Comparison of ENCODE assay signal across 12 cellular contexts in the genomic region with DNA sequence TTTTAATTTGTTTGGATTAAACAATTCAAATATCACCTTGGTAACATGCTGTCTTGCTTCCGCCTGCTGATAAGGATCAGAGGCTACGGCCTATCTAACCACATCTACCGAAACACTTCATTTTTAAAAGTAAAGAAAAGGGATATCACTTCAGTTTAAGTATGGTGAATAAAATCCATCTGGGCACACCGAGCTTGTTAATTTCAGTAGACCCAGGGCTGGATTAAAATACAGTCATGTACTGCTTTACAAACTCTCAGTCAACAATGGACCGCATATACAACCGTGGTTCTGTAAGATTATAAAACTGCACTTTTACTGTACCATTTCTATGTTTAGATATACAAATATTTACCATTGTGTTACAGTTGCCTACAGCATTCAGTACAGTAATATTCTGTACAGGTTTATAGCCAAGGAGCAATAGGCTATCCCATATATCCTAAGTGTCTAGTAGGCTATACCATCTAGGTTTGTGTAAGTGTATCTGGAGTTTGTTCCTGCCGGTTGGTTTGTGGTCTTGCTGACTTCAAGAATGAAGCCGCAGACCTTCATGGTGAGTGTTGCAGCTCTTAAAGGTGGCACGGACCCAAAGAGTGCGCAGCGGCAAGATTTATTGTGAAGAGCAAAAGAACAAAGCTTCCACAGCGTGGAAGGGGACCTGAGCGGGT. TPM values are rescaled to one million over a fixed set of nuclear protein-coding genes. Genes with fewer than 3 reads are reported as not detected.
DNase-seq lines count a peak whose midpoint lies in the region; ATAC-seq, FAIRE-seq and TF ChIP-seq lines count a peak whose summit lies in the region.
"Had no signal": no experiment of that assay in that cellular context is flagged by ENCODE, and none has a peak within 500 bp of the region (broad histone marks: within the 10 kb centered on the region; RNA-seq: fewer than 3 reads in every experiment).

No MANE protein-coding gene starts in this region.

- peak overlapping the region; percentile 52 for H3K4me3 Mint-ChIP-seq in activated CD8-positive, alpha-beta memory T cell treated with anti-CD3 and anti-CD28 coated beads, Interleukin-2, amount 10 ng/mL, durations not matched to agents 7 days and 5 days
- no peak overlapping the region for H3K4me3 Mint-ChIP-seq in stimulated activated naive B cell treated with anti-CD40 and anti-IgM and Interleukin-4, amounts not matched to agents 10 μg/mL and 1 μg/mL and 100 μg/mL, for 72 hours

- FAIRE-seq in GM12892 (lab: Jason Lieb, UNC): no peak

- DNase-seq in LNCaP clone FGC (ENCODE audit: low read depth): peak; percentile 57
- DNase-seq in activated CD8-positive, alpha-beta memory T cell treated with anti-CD3 and anti-CD28 coated beads, Interleukin-2, amount 10 ng/mL, durations not matched to agents 7 days and 5 days: peak; percentile 82
- DNase-seq in effector CD4-positive, alpha-beta T cell: peak; percentile 50
- peak; percentile 47 for DNase-seq in stimulated activated CD8-positive, alpha-beta memory T cell treated with anti-CD3 and anti-CD28 coated beads, Interleukin-12 subunit alpha, Interleukin-12 subunit beta, amount 100 ng/mL, for 1 hour (ENCODE audit: low read depth)
- DNase-seq in GM12892 (ENCODE audit: insufficient read length): no peak
- no peak for DNase-seq in GM13976 (ENCODE audit: low spot score)
- DNase-seq in stimulated activated naive B cell treated with anti-CD40 and anti-IgM and Interleukin-4, amounts not matched to agents 10 μg/mL and 1 μg/mL and 100 μg/mL, for 72 hours: no peak
- DNase-seq in AG08396 (ENCODE audit: low spot score): no peak
- DNase-seq: COR-L47, foreskin keratinocyte, NCI-H1694 treated with DMSO at 0.1 percent for 48 hours, RPMI8226 had no signal

- ATAC-seq in activated CD8-positive, alpha-beta memory T cell treated with anti-CD3 and anti-CD28 coated beads, Interleukin-2, amount 10 ng/mL, durations not matched to agents 7 days and 5 days: peak; percentile 63
- no peak for ATAC-seq in stimulated activated naive B cell treated with anti-CD40 and anti-IgM and Interleukin-4, amounts not matched to agents 10 μg/mL and 1 μg/mL and 100 μg/mL, for 72 hours (replicated peaks)

- peak overlapping the region; percentile 70 for H3K27ac Mint-ChIP-seq in activated CD8-positive, alpha-beta memory T cell treated with anti-CD3 and anti-CD28 coated beads, Interleukin-2, amount 10 ng/mL, durations not matched to agents 7 days and 5 days
- no peak overlapping the region for H3K27ac Mint-ChIP-seq in stimulated activated naive B cell treated with anti-CD40 and anti-IgM and Interleukin-4, amounts not matched to agents 10 μg/mL and 1 μg/mL and 100 μg/mL, for 72 hours

- peaks cover 13% of the 10 kb centered on the region for H3K36me3 Mint-ChIP-seq in activated CD8-positive, alpha-beta memory T cell treated with anti-CD3 and anti-CD28 coated beads, Interleukin-2, amount 10 ng/mL, durations not matched to agents 7 days and 5 days
- peaks cover 20 to 27% of the 10 kb centered on the region in 2 donors for H3K36me3 Mint-ChIP-seq in stimulated activated naive B cell treated with anti-CD40 and anti-IgM and Interleukin-4, amounts not matched to agents 10 μg/mL and 1 μg/mL and 100 μg/mL, for 72 hours

- CTCF ChIA-PET in activated CD8-positive, alpha-beta memory T cell treated with anti-CD3 and anti-CD28 coated beads, Interleukin-2, amount 10 ng/mL, durations not matched to agents 7 days and 5 days (lab: Charles Lee): interaction anchor here (1.0 to 1.2 kb wide), 4 partner anchors 18 to 57 kb away, joined by 3 to 4 read pairs (median 3); no protein-coding TSS in a partner anchor

- TF ChIP-seq CTCF in LNCaP clone FGC (IDR thresholded peaks at IDR 0.05; ENCODE audit: control insufficient read depth, extremely low read depth, insufficient read depth) (no peak), GM13976 (IDR thresholded peaks at IDR 0.05; ENCODE audit: borderline replicate concordance, control extremely low read depth, extremely low read depth, insufficient read depth, missing control alignments) (no peak)

- in situ Hi-C loops in GM13976 (cut with MboI; ENCODE audit: low sequenced_read_pairs, unreplicated experiment): no loop called here

- no peak for TF ChIP-seq POLR2A in GM12892 (IDR thresholded peaks at IDR 0.05; ENCODE audit: low read depth, low read length)

- peaks cover 59% of the 10 kb centered on the region for H3K4me1 Mint-ChIP-seq in activated CD8-positive, alpha-beta memory T cell treated with anti-CD3 and anti-CD28 coated beads, Interleukin-2, amount 10 ng/mL, durations not matched to agents 7 days and 5 days
- peaks cover 12 to 17% of the 10 kb centered on the region in 2 donors for H3K4me1 Mint-ChIP-seq in stimulated activated naive B cell treated with anti-CD40 and anti-IgM and Interleukin-4, amounts not matched to agents 10 μg/mL and 1 μg/mL and 100 μg/mL, for 72 hours

- H3K9me3 Mint-ChIP-seq in activated CD8-positive, alpha-beta memory T cell treated with anti-CD3 and anti-CD28 coated beads, Interleukin-2, amount 10 ng/mL, durations not matched to agents 7 days and 5 days (ENCODE audit: low read depth): no peaks in the 10 kb centered on the region
- peaks cover 4 to 7% of the 10 kb centered on the region in 2 donors for H3K9me3 Mint-ChIP-seq in stimulated activated naive B cell treated with anti-CD40 and anti-IgM and Interleukin-4, amounts not matched to agents 10 μg/mL and 1 μg/mL and 100 μg/mL, for 72 hours

- peaks cover 50% of the 10 kb centered on the region for H3K27me3 Mint-ChIP-seq in activated CD8-positive, alpha-beta memory T cell treated with anti-CD3 and anti-CD28 coated beads, Interleukin-2, amount 10 ng/mL, durations not matched to agents 7 days and 5 days
- no peaks in the 10 kb centered on the region for H3K27me3 Mint-ChIP-seq in stimulated activated naive B cell treated with anti-CD40 and anti-IgM and Interleukin-4, amounts not matched to agents 10 μg/mL and 1 μg/mL and 100 μg/mL, for 72 hours

- H3K4me3 ChIP-seq in LNCaP clone FGC (ENCODE audit: low read depth, low read length): 0 out of 2 replicates have a peak overlapping the region, but pooled peaks have one; percentile 25

RNA-seq across cellular contexts. Expression of a gene that starts 40.0 kb away (rescaled TPM):
- 10 to 100 TPM; 33.3 to 69.3 TPM for total RNA-seq in activated CD8-positive, alpha-beta memory T cell treated with anti-CD3 and anti-CD28 coated beads, Interleukin-2, amount 10 ng/mL, durations not matched to agents 7 days and 5 days
- polyA plus RNA-seq in GM12892 (2012; ENCODE audit: missing spikeins): 63.6 TPM

Comparison
In these comparisons a context has a peak if more than half of its experiments do, and no peak if none do; other contexts are left out.
1. DNase-seq: peak in LNCaP clone FGC (single experiment), activated CD8-positive, alpha-beta memory T cell treated with anti-CD3 and anti-CD28 coated beads, Interleukin-2, amount 10 ng/mL, durations not matched to agents 7 days and 5 days (single experiment), effector CD4-positive, alpha-beta T cell (single experiment) and stimulated activated CD8-positive, alpha-beta memory T cell treated with anti-CD3 and anti-CD28 coated beads, Interleukin-12 subunit alpha, Interleukin-12 subunit beta, amount 100 ng/mL, for 1 hour (single experiment); none in GM12892 (single experiment), GM13976 (single experiment), stimulated activated naive B cell treated with anti-CD40 and anti-IgM and Interleukin-4, amounts not matched to agents 10 μg/mL and 1 μg/mL and 100 μg/mL, for 72 hours (single experiment) and AG08396 (single experiment).